ENCODE assay signal across 1 cellular context in the genomic region with DNA sequence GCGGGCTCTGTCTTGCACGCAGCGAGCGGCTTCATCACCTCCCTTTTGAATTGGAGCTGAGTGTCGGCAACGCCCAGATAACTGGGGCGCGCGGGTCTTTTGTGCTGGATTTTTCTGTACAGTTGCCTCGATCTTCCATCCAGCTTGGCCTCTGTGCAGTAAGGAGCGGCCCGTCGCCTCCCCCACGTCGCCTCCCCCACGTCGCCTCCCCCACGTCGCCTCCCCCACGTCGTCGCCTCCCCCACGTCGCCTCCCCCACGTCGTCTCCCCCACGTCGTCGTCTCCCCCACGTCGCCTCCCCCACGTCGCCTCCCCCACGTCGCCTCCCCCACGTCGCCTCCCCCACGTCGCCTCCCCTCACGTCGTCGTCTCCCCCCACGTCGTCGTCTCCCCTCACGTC.
A peak's percentile ranks its signal among the peaks of the same experiment; 100 is the strongest.
TF ChIP-seq lines count a peak whose summit lies in the region.

No MANE protein-coding gene starts in this region.

TF ChIP-seq in HepG2, 621 proteins besides CTCF, POLR2A, EP300 and RAD21:
- TF ChIP-seq PRPF4 (IDR thresholded peaks at IDR 0.05; ENCODE audit: low read depth, low read length, poor library complexity, severe bottlenecking) (peak; percentile 13), ZNF33A (CRISPR knock-in tag; IDR thresholded peaks at IDR 0.05; ENCODE audit: borderline replicate concordance) (no peak), SNAI1 (CRISPR knock-in tag; IDR thresholded peaks at IDR 0.05; ENCODE audit: borderline replicate concordance) (no peak), ZBTB21 (CRISPR knock-in tag; IDR thresholded peaks at IDR 0.05) (no peak), SRY (CRISPR knock-in tag; IDR thresholded peaks at IDR 0.05) (no peak), ISL2 (CRISPR knock-in tag; IDR thresholded peaks at IDR 0.05) (no peak)
